ENCODE assay signal across 11 cellular contexts in the genomic region with DNA sequence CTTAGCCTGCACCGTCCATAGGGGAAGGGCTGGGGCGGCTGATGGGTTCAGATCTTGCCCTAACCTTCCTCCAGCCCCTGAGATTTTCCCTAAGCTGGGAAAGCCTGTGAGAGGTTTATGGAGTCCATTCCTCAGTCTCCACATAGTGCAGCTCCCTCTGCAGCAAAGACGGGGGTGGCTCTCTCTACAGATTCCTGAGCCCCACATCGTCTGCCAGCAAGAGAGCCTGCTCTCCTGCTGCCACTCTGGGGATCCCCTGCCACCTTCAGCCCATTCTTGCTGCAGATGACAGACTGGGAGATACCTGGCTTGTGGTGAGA. TPM values are rescaled to one million over a fixed set of nuclear protein-coding genes. Genes with fewer than 3 reads are reported as not detected.
DNase-seq lines count a peak whose midpoint lies in the region; ATAC-seq and TF ChIP-seq lines count a peak whose summit lies in the region.
"Had no signal": no experiment of that assay in that cellular context is flagged by ENCODE, and none has a peak within 500 bp of the region (broad histone marks: within the 10 kb centered on the region; RNA-seq: fewer than 3 reads in every experiment).

No MANE protein-coding gene starts in this region.

- no peak for TF ChIP-seq CTCF in cardiac muscle cell (IDR thresholded peaks at IDR 0.05; ENCODE audit: low read depth, low read length)
- no peak for TF ChIP-seq CTCF in coronary artery (IDR thresholded peaks at IDR 0.05)
- no peak for TF ChIP-seq CTCF in upper lobe of right lung (IDR thresholded peaks at IDR 0.05)

- H3K4me3 Mint-ChIP-seq in naive B cell, result peak overlapping the region in 3 of 8 donors; percentile 40 to 80 (median 80)
- H3K4me3 Mint-ChIP-seq: CD8-positive, alpha-beta memory T cell had no signal

- peaks cover 29 to 43% (median 39%) of the 10 kb centered on the region in 3 donors for H3K4me1 Mint-ChIP-seq in naive B cell

- H3K9me3 ChIP-seq in cardiac muscle cell (ENCODE audit: low read depth), result no peaks in the 10 kb centered on the region
- H3K9me3 ChIP-seq in upper lobe of right lung, result no peaks in the 10 kb centered on the region

- H3K27ac ChIP-seq in cardiac muscle cell (peak overlapping the region; percentile 29), coronary artery (peak overlapping the region; percentile 37 to 85), upper lobe of right lung (peak overlapping the region; percentile 58)

- no peaks in the 10 kb centered on the region for H3K36me3 ChIP-seq in cardiac muscle cell
- H3K36me3 ChIP-seq in upper lobe of right lung, result peaks cover 3% of the 10 kb centered on the region

- H3K9me3 Mint-ChIP-seq in naive B cell, result no peaks in the 10 kb centered on the region
- H3K9me3 Mint-ChIP-seq: CD8-positive, alpha-beta memory T cell had no signal

- H3K36me3 Mint-ChIP-seq in naive B cell, result peaks cover 5% of the 10 kb centered on the region in 2 donors

- peaks cover 3 to 13% (median 9%) of the 10 kb centered on the region in 3 donors for H3K27me3 Mint-ChIP-seq in naive B cell

- no peak for ATAC-seq in Right ventricle myocardium superior (ENCODE audit: poor library complexity)
- ATAC-seq in naive B cell (ENCODE audit: low read depth in 2 of 2), result no peak
- no peak for ATAC-seq in upper lobe of right lung
- no peak for ATAC-seq in GM18907 (IDR thresholded peaks at IDR 0.05; ENCODE audit: unreplicated experiment)

- peak overlapping the region in 5 of 6 donors; percentile 67 to 96 (median 90) for H3K27ac Mint-ChIP-seq in naive B cell

- H3K27me3 ChIP-seq in cardiac muscle cell (no peaks in the 10 kb centered on the region), upper lobe of right lung (no peaks in the 10 kb centered on the region)

- H3K4me3 ChIP-seq in cardiac muscle cell (no peak overlapping the region), coronary artery (peak overlapping the region; percentile 44), upper lobe of right lung (no peak overlapping the region)

- no peak for DNase-seq in cardiac muscle cell (ENCODE audit: low read depth in 1 of 2, low spot score in 1 of 2)
- no peak for DNase-seq in Right ventricle myocardium superior
- DNase-seq in coronary artery (ENCODE audit: low spot score), result no peak
- no peak for DNase-seq in naive B cell
- DNase-seq in upper lobe of right lung, result no peak
- DNase-seq in NCI-H1694 (lab: John Stamatoyannopoulos, UW), result no peak
- DNase-seq in cerebellum (ENCODE audit: low spot score), result no peak
- DNase-seq: CD8-positive, alpha-beta memory T cell; stimulated activated CD4-positive, alpha-beta T cell treated with anti-CD3 and anti-CD28 coated beads, Interleukin-2, amount 100 ng/mL, for 48 hours had no signal

- H3K4me1 ChIP-seq in cardiac muscle cell (ENCODE audit: low read depth), result peaks cover 19% of the 10 kb centered on the region
- peaks cover 25% of the 10 kb centered on the region for H3K4me1 ChIP-seq in upper lobe of right lung

- intact Hi-C loops in Right ventricle myocardium superior (cut with DNase I) (loop anchor here (5.0 kb wide), 2 partner anchors 55 to 80 kb away; no protein-coding TSS in a partner anchor), upper lobe of right lung (cut with DNase I) (no loop called here)

RNA-seq across cellular contexts. Expression of a gene that starts 3.1 kb away (rescaled TPM):
- total RNA-seq in cardiac muscle cell (not detected in 2 replicates), Right ventricle myocardium superior (0.35 TPM), upper lobe of right lung (6.1 TPM), cerebellum (0.18 TPM)
- polyA plus RNA-seq in cardiac muscle cell (not detected in 2 replicates), naive B cell (ENCODE audit: low read depth in 6 of 6) (not detected)
- total RNA-seq: activated CD8-positive, alpha-beta memory T cell treated with anti-CD3 and anti-CD28 coated beads for 36 hours; CD8-positive, alpha-beta memory T cell had no signal
- polyA plus RNA-seq: CD8-positive, alpha-beta memory T cell had no signal

RNA-seq across cellular contexts. Expression of a gene that starts 12.8 kb away (rescaled TPM):
- total RNA-seq in cardiac muscle cell, result 37.4 and 39.9 TPM in 2 replicates
- polyA plus RNA-seq in cardiac muscle cell, result 32.5 and 36.6 TPM in 2 replicates
- total RNA-seq in Right ventricle myocardium superior, result 23.5 TPM
- 10 to 100 TPM; 20.1 to 35.5 (median 24.4) TPM for polyA plus RNA-seq in naive B cell (ENCODE audit: low read depth in 6 of 6)
- total RNA-seq in upper lobe of right lung, result 37.3 TPM
- total RNA-seq in cerebellum, result 12.8 TPM

RNA-seq across cellular contexts. Expression of a gene that starts 31.4 kb away (rescaled TPM):
- 14.7 and 24.1 TPM in 2 replicates for total RNA-seq in cardiac muscle cell
- polyA plus RNA-seq in cardiac muscle cell, result 13.7 and 23.7 TPM in 2 replicates
- total RNA-seq in Right ventricle myocardium superior, result 46.1 TPM
- polyA plus RNA-seq in naive B cell (ENCODE audit: low read depth in 6 of 6), result 10 to 100 TPM in 4 of 6 donors, 1 to 10 TPM in 2; 6.7 to 24.9 (median 12.6) TPM
- total RNA-seq in upper lobe of right lung, result 67.0 TPM
- total RNA-seq in cerebellum, result 2.4 TPM
